In the genomic region with DNA sequence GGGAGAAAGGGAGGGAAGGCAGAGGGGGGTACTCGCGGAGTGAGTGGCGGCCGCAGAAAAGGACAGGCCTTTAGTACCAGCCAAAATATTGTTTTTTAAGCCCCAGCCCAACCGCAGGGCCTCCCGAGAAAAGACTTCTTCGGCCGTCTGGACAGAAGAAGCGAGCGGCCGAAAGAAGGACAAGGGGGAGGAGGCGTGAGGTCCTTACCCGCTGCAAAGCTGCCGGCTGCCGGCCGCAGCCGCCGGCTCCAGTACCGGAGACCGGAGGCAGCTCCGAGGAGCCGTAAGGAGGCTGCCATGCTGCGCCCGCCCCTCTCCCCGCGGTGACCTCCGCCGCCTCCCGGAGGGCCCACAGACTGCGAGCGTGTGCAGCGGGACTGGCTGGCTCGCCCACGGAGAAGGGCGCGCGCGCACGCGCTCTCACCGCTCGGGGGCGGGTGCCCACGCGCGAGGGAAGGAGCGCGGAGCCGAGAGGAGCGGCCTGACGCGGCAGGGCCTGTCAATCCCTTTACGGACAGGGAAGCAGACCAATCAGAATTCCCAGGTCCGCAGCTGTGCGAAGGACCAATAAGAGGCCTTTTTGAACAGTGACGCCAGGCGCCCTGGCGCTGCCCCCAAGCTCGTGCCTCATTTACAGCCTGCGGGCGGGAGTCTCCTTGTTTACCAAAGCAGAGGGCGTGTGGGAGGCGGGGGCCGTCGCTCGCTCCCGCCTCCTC, we compare ENCODE assay signal across 8 cellular contexts. TPM values are rescaled to one million over a fixed set of nuclear protein-coding genes. Genes with fewer than 3 reads are reported as not detected.
DNase-seq lines count a peak whose midpoint lies in the region; ATAC-seq and TF ChIP-seq lines count a peak whose summit lies in the region.

A gene (minus strand): TSS at position 394 of the 716 bp plus-strand sequence. CDS start 95 bp downstream, at position 299.

- H3K9me3 Mint-ChIP-seq in progenitor cell of endocrine pancreas (ENCODE audit: low read depth), result no peaks in the 10 kb centered on the region

- H3K4me3 ChIP-seq in left ventricle myocardium inferior, result peak within 1 kb of the TSS; percentile 85

- no peaks in the 10 kb centered on the region for H3K9me3 ChIP-seq in left ventricle myocardium inferior (replicated peaks)

- H3K27me3 Mint-ChIP-seq in progenitor cell of endocrine pancreas, result no peaks in the 10 kb centered on the region

- no peaks in the 10 kb centered on the region for H3K36me3 ChIP-seq in left ventricle myocardium inferior

- peaks cover 29% of the 10 kb centered on the region for H3K4me1 ChIP-seq in left ventricle myocardium inferior

- H3K27me3 ChIP-seq in left ventricle myocardium inferior (ENCODE audit: low read depth), result no peaks in the 10 kb centered on the region

- DNase-seq in NCI-H187 (lab: John Stamatoyannopoulos, UW), result peak; percentile 94
- peak; percentile 89 to 100 (median 94) for DNase-seq in T-helper 2 cell
- peak; percentile 99 for DNase-seq in left ventricle myocardium inferior
- peak; percentile 86 for DNase-seq in progenitor cell of endocrine pancreas (ENCODE audit: low spot score, unreplicated experiment)
- DNase-seq in ureter (ENCODE audit: low spot score), result peak; percentile 99

- intact Hi-C loops in left ventricle myocardium inferior (cut with micrococcal nuclease), result no loop called here

- H3K4me3 Mint-ChIP-seq in progenitor cell of endocrine pancreas (ENCODE audit: low read depth), result peak within 1 kb of the TSS; percentile 89

- peaks cover 15% of the 10 kb centered on the region for H3K4me1 Mint-ChIP-seq in progenitor cell of endocrine pancreas (ENCODE audit: low read depth)

- TF ChIP-seq CTCF in left ventricle myocardium inferior (IDR thresholded peaks at IDR 0.05; ENCODE audit: borderline replicate concordance) (peak; percentile 44), progenitor cell of endocrine pancreas (IDR thresholded peaks at IDR 0.05; ENCODE audit: unreplicated experiment) (peak; percentile 24)

- peak; percentile 99 for ATAC-seq in GM18498 (IDR thresholded peaks at IDR 0.05; ENCODE audit: unreplicated experiment)
- peak; percentile 100 for ATAC-seq in HG02938 (IDR thresholded peaks at IDR 0.05; ENCODE audit: unreplicated experiment)

- H3K27ac ChIP-seq in angular gyrus (ENCODE audit: low read depth, low read length), result peak within 1 kb of the TSS; percentile 86
- H3K27ac ChIP-seq in left ventricle myocardium inferior (replicated peaks), result peak within 1 kb of the TSS; percentile 90

- H3K36me3 Mint-ChIP-seq in progenitor cell of endocrine pancreas (ENCODE audit: insufficient read depth), result no peaks in the 10 kb centered on the region

- peak within 1 kb of the TSS; percentile 93 for H3K27ac Mint-ChIP-seq in progenitor cell of endocrine pancreas

RNA-seq across cellular contexts. Expression of the gene that starts here (rescaled TPM):
- 90.8 TPM for total RNA-seq in left ventricle myocardium inferior
- 23.2 and 25.3 TPM in 2 replicates for total RNA-seq in progenitor cell of endocrine pancreas
- 31.3 TPM for total RNA-seq in ureter

Comparison
In these comparisons a context has a peak if more than half of its experiments do, and no peak if none do; other contexts are left out.
1. Peak in every context shown above with its lines: DNase-seq, ATAC-seq, H3K4me3 ChIP-seq and H3K27ac ChIP-seq.